Comparison of ENCODE assay signal across 21 cellular contexts in the genomic region with DNA sequence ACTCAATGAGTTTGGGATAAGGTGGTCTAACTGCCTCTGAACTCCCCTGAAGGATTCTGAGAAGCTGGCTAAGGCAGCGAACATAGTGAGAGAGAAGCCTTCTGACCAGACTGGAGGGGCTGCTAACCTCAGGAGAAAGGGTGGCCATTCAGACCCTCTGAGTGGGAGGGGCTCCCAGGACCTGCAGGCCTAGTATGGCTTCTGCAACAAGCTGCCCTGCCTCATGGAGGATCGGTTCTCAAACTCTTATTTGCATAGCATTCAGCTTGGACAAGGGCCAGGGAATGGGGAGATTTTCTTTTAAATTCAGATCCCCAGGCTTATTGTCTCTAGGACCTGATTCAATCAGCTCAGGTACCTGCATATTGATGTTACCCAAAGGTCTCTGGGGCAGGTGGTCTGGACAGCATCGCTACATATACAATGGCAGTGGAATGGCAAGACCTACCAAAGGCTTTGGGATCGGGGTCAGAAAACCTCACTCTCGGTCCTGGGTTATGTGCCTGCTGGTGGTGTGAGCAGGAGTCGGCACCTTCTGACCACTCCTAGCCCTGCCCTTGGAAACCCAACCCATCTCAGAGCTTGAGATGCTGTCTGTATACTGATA.
"Had no signal": no experiment of that assay in that cellular context is flagged by ENCODE, and none has a peak within 500 bp of the region (broad histone marks: within the 10 kb centered on the region; RNA-seq: fewer than 3 reads in every experiment).

No MANE protein-coding gene starts in this region.

- H3K27ac ChIP-seq: ascending aorta, esophagus squamous epithelium, heart right ventricle, pancreas, transverse colon, vagina had no signal

- DNase-seq: activated CD4-positive, alpha-beta T cell treated with anti-CD3 and anti-CD28 coated beads, Interleukin-2, amount 10 ng/mL, durations not matched to agents 7 days and 5 days; activated CD8-positive, alpha-beta memory T cell treated with anti-CD3 and anti-CD28 coated beads for 24 hours; activated gamma-delta T cell; cortex of kidney; effector CD4-positive, alpha-beta T cell; esophagus squamous epithelium; heart right ventricle; left ventricle myocardium superior; mesendoderm; naive thymus-derived CD8-positive, alpha-beta T cell; stimulated activated CD4-positive, alpha-beta T cell treated with anti-CD3 and anti-CD28 coated beads, Interleukin-12 subunit alpha, Interleukin-12 subunit beta, amount 100 ng/mL, for 4 hours; stimulated activated CD4-positive, alpha-beta T cell treated with anti-CD3 and anti-CD28 coated beads, Interleukin-1b, Interleukin-23, amount 100 ng/mL, for 48 hours; stimulated activated CD8-positive, alpha-beta memory T cell treated with anti-CD3 and anti-CD28 coated beads, Interleukin-4, amount 100 ng/mL, for 48 hours; stimulated activated naive CD4-positive, alpha-beta T cell; T1000; transverse colon had no signal

- H3K4me1 ChIP-seq: ascending aorta, esophagus squamous epithelium, heart right ventricle, pancreas, transverse colon, vagina had no signal

- H3K4me3 ChIP-seq: ascending aorta, esophagus squamous epithelium, heart right ventricle, pancreas, transverse colon, vagina had no signal

- H3K9me3 ChIP-seq: ascending aorta, esophagus squamous epithelium, pancreas, transverse colon, vagina had no signal

- ATAC-seq: heart right ventricle; left ventricle myocardium superior; naive thymus-derived CD8-positive, alpha-beta T cell; pancreas had no signal

- H3K36me3 ChIP-seq: ascending aorta, esophagus squamous epithelium, heart right ventricle, pancreas, transverse colon, vagina had no signal

- H3K27ac Mint-ChIP-seq: activated CD4-positive, alpha-beta T cell treated with anti-CD3 and anti-CD28 coated beads, Interleukin-2, amount 10 ng/mL, durations not matched to agents 7 days and 5 days; activated naive CD4-positive, alpha-beta T cell treated with anti-CD3 and anti-CD28 coated beads, Interleukin-2, amount 50 U/mL, for 24 hours; naive thymus-derived CD8-positive, alpha-beta T cell had no signal

- H3K27me3 ChIP-seq: ascending aorta, pancreas, transverse colon, vagina had no signal

- H3K9me3 Mint-ChIP-seq: activated CD4-positive, alpha-beta T cell treated with anti-CD3 and anti-CD28 coated beads, Interleukin-2, amount 10 ng/mL, durations not matched to agents 7 days and 5 days; activated naive CD4-positive, alpha-beta T cell treated with anti-CD3 and anti-CD28 coated beads, Interleukin-2, amount 50 U/mL, for 24 hours; central memory CD8-positive, alpha-beta T cell had no signal

- H3K36me3 Mint-ChIP-seq: activated naive CD4-positive, alpha-beta T cell treated with anti-CD3 and anti-CD28 coated beads, Interleukin-2, amount 50 U/mL, for 24 hours; naive thymus-derived CD8-positive, alpha-beta T cell had no signal

- H3K4me1 Mint-ChIP-seq: activated CD4-positive, alpha-beta T cell treated with anti-CD3 and anti-CD28 coated beads, Interleukin-2, amount 10 ng/mL, durations not matched to agents 7 days and 5 days; activated naive CD4-positive, alpha-beta T cell treated with anti-CD3 and anti-CD28 coated beads, Interleukin-2, amount 50 U/mL, for 24 hours; central memory CD8-positive, alpha-beta T cell; naive thymus-derived CD8-positive, alpha-beta T cell had no signal

- H3K4me3 Mint-ChIP-seq: activated CD4-positive, alpha-beta T cell treated with anti-CD3 and anti-CD28 coated beads, Interleukin-2, amount 10 ng/mL, durations not matched to agents 7 days and 5 days; activated naive CD4-positive, alpha-beta T cell treated with anti-CD3 and anti-CD28 coated beads, Interleukin-2, amount 50 U/mL, for 24 hours; central memory CD8-positive, alpha-beta T cell; naive thymus-derived CD8-positive, alpha-beta T cell had no signal
